In the genomic region with DNA sequence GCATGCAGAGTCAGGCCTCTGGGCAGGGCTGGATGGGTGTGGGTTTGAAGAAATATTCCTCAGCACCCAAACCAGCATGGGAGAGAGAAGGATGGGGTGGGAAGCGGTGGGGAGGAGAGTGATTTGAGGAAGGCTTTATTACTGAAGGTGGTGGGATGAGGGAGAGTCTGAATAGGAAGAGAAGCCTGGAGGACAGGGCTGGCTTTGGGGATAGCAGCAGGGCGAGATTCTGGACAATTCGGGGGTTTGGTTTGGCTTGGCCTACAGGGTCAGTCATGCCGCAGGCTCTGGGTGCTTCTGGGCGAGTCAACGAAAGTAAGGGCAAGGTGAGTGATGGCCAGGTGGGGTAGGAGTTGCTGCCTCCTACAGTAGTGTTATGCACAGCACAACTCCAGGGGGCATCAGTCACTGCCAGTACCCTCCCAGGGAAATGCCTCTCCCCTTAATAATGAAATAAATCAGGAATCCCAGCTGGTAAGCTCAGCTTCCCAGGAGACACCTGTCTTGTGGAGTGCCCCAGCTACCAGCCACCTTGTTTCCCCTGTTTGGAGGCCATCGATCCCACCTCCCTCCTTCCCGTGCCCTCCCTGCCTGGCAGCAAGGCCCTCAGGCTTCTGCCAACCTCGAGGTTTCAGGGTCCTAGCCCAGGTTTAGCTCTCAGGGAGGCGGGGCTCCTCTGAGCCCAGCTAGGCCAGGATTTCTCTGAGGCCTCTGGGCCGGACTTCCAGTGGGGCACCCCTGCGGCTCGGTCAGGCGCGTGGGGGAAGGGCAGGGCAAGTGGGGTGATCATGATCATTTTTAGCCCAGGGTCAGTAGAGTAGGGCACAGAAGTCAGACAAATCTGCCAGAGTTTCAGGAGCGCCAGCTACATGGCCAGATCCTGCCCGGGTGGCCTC, we compare ENCODE assay signal across 16 cellular contexts. TPM values are rescaled to one million over a fixed set of nuclear protein-coding genes. Genes with fewer than 3 reads are reported as not detected.
DNase-seq lines count a peak whose midpoint lies in the region; ATAC-seq and TF ChIP-seq lines count a peak whose summit lies in the region.
"Had no signal": no experiment of that assay in that cellular context is flagged by ENCODE, and none has a peak within 500 bp of the region (broad histone marks: within the 10 kb centered on the region; RNA-seq: fewer than 3 reads in every experiment).

No MANE protein-coding gene starts in this region.

- CTCF ChIA-PET in Calu3 (lab: Charles Lee) = interaction anchor here (0.6 kb wide), 1 partner anchor 18 kb away, joined by 3 read pairs; no protein-coding TSS in a partner anchor
- CTCF ChIA-PET in HCT116 (lab: Charles Lee) = no interaction called here

- H3K27me3 ChIP-seq in HCT116 (ENCODE audit: insufficient read depth, low read length) (no peaks in the 10 kb centered on the region), foreskin keratinocyte (peaks cover 100% of the 10 kb centered on the region)

- no peaks in the 10 kb centered on the region for H3K4me1 ChIP-seq in HCT116 (ENCODE audit: control insufficient read depth in 1 of 2, insufficient read depth in 2 of 2, low read length in 2 of 2)
- H3K4me1 ChIP-seq in foreskin keratinocyte = no peaks in the 10 kb centered on the region

- H3K27ac ChIP-seq in HCT116 (ENCODE audit: low read depth, low read length) = no peak overlapping the region
- H3K27ac ChIP-seq in foreskin keratinocyte = no peak overlapping the region
- H3K27ac ChIP-seq: psoas muscle had no signal

- RAD21 ChIA-PET in HCT116 (lab: Charles Lee; ENCODE audit: low non-redundant PET in 1 of 2, low total read pairs in 2 of 2, uncharacterized antibody in 2 of 2, unreplicated experiment in 2 of 2) = no interaction called here

- H3K9me3 Mint-ChIP-seq in Calu3 (ENCODE audit: low read depth, unreplicated experiment) (no peaks in the 10 kb centered on the region), nephron progenitor cell (no peaks in the 10 kb centered on the region)
- H3K9me3 Mint-ChIP-seq: activated CD4-positive, alpha-beta memory T cell treated with anti-CD3 and anti-CD28 coated beads for 36 hours had no signal

- no peak overlapping the region for H3K4me3 ChIP-seq in HCT116 (replicated peaks in 1 of 2; ENCODE audit: low read depth in 1 of 2, low read length in 2 of 2)

- H3K36me3 Mint-ChIP-seq in Calu3 (ENCODE audit: insufficient read depth, unreplicated experiment) (no peaks in the 10 kb centered on the region), nephron progenitor cell (ENCODE audit: low read depth) (no peaks in the 10 kb centered on the region)
- H3K36me3 Mint-ChIP-seq: activated CD4-positive, alpha-beta memory T cell treated with anti-CD3 and anti-CD28 coated beads for 36 hours; CD8-positive, alpha-beta memory T cell had no signal

- TF ChIP-seq CTCF in Calu3 (IDR thresholded peaks at IDR 0.05; ENCODE audit: unreplicated experiment) (no peak), HCT116 (IDR thresholded peaks at IDR 0.05 in 2 of 3, conservative IDR thresholded peaks at IDR 0.05 in 1 of 3; ENCODE audit: borderline replicate concordance in 1 of 3, insufficient read depth in 1 of 3, low read depth in 2 of 3, low read length in 2 of 3) (peak in 2 of 3 experiments; percentile 11 to 19; a peak in 2 of 6 replicates), foreskin keratinocyte (conservative IDR thresholded peaks at IDR 0.05) (peak; percentile 2), nephron progenitor cell (IDR thresholded peaks at IDR 0.05) (no peak)

- H4K20me1 ChIP-seq in HCT116 (ENCODE audit: insufficient read depth) = no peaks in the 10 kb centered on the region

- ATAC-seq in HCT116 = peak; percentile 63; the same call in 1 of the 2 replicates
- no peak for ATAC-seq in foreskin keratinocyte
- ATAC-seq in HG02938 (IDR thresholded peaks at IDR 0.05; ENCODE audit: unreplicated experiment) = no peak

- H3K79me2 ChIP-seq in HCT116 (ENCODE audit: insufficient read depth, low read length) = no peaks in the 10 kb centered on the region

- H3K27me3 Mint-ChIP-seq in Calu3 (ENCODE audit: unreplicated experiment) (peaks cover 100% of the 10 kb centered on the region), nephron progenitor cell (ENCODE audit: low read depth, poor library complexity) (peaks cover 100% of the 10 kb centered on the region)

- H3K4me3 Mint-ChIP-seq in Calu3 (ENCODE audit: low read depth, unreplicated experiment) (peak overlapping the region; percentile 64), nephron progenitor cell (peak overlapping the region; percentile 11)

- DNase-seq in Calu3 = no peak
- no peak for DNase-seq in HCT116 (ENCODE audit: low read depth, low spot score)
- no peak for DNase-seq in foreskin keratinocyte
- no peak for DNase-seq in nephron progenitor cell
- no peak for DNase-seq in Ammon's horn (ENCODE audit: low spot score)
- no peak for DNase-seq in HK-2 (ENCODE audit: unreplicated experiment)
- DNase-seq: CD8-positive, alpha-beta memory T cell; central memory CD4-positive, alpha-beta T cell; GF-D8; MV-4-11; SHP77; T1000 had no signal

- TF ChIP-seq RAD21 in HCT116 (IDR thresholded peaks at IDR 0.05; ENCODE audit: low read depth) = no peak

- POLR2A ChIA-PET in HCT116 (lab: Charles Lee) = no interaction called here

- no peak overlapping the region for H2AFZ ChIP-seq in HCT116 (ENCODE audit: low read depth, low read length, poor library complexity, severe bottlenecking)

- H3K9ac ChIP-seq in HCT116 (ENCODE audit: low read length) = no peak overlapping the region

- H3K36me3 ChIP-seq in HCT116 (ENCODE audit: control insufficient read depth in 1 of 2, insufficient read depth in 2 of 2, low read length in 2 of 2) = no peaks in the 10 kb centered on the region

- H3K27ac Mint-ChIP-seq in Calu3 (ENCODE audit: unreplicated experiment) (no peak overlapping the region), nephron progenitor cell (no peak overlapping the region)
- H3K27ac Mint-ChIP-seq: activated CD4-positive, alpha-beta memory T cell treated with anti-CD3 and anti-CD28 coated beads for 36 hours had no signal

- H3K9me3 ChIP-seq in HCT116 (ENCODE audit: control insufficient read depth in 1 of 2, insufficient read depth in 1 of 2, low read depth in 1 of 2, low read length in 2 of 2) = no peaks in the 10 kb centered on the region
- H3K9me3 ChIP-seq: psoas muscle had no signal

- BruUV-seq in Calu3 (replicated peaks; lab: Mats Ljungman, UMichigan) (no TSS peak), HCT116 (replicated peaks; lab: Mats Ljungman, UMichigan) (no TSS peak)

- H3K4me1 Mint-ChIP-seq in Calu3 (ENCODE audit: low read depth, unreplicated experiment) (peaks cover 21% of the 10 kb centered on the region), nephron progenitor cell (peaks cover 46% of the 10 kb centered on the region)

- intact Hi-C loops in Calu3 (cut with micrococcal nuclease; ENCODE audit: unreplicated experiment) (no loop called here), HCT116 (cut with micrococcal nuclease) (no loop called here)

- no peak overlapping the region for H3K4me2 ChIP-seq in HCT116 (ENCODE audit: low read length)

- H3K9me2 ChIP-seq in HCT116 (ENCODE audit: insufficient read depth) = no peaks in the 10 kb centered on the region

- TF ChIP-seq POLR2A in HCT116 (IDR thresholded peaks at IDR 0.05; ENCODE audit: borderline replicate concordance, extremely low read depth, insufficient read depth, insufficient read length) = no peak

TF ChIP-seq in HCT116, 20 proteins besides CTCF, POLR2A, EP300 and RAD21:
- TF ChIP-seq ELF1 (IDR thresholded peaks at IDR 0.05; ENCODE audit: borderline replicate concordance, low read depth) (no peak), CBX3 (IDR thresholded peaks at IDR 0.05; ENCODE audit: low read depth) (no peak), FOSL1 (IDR thresholded peaks at IDR 0.05; ENCODE audit: low read depth) (no peak), ZNF274 (IDR thresholded peaks at IDR 0.05; ENCODE audit: low read depth, low read length) (no peak), TCF7L2 (IDR thresholded peaks at IDR 0.05; ENCODE audit: borderline replicate concordance, extremely low read depth, insufficient read depth, insufficient read length) (no peak), ZFX (IDR thresholded peaks at IDR 0.05) (no peak)
- TF ChIP-seq, protein P1, sequence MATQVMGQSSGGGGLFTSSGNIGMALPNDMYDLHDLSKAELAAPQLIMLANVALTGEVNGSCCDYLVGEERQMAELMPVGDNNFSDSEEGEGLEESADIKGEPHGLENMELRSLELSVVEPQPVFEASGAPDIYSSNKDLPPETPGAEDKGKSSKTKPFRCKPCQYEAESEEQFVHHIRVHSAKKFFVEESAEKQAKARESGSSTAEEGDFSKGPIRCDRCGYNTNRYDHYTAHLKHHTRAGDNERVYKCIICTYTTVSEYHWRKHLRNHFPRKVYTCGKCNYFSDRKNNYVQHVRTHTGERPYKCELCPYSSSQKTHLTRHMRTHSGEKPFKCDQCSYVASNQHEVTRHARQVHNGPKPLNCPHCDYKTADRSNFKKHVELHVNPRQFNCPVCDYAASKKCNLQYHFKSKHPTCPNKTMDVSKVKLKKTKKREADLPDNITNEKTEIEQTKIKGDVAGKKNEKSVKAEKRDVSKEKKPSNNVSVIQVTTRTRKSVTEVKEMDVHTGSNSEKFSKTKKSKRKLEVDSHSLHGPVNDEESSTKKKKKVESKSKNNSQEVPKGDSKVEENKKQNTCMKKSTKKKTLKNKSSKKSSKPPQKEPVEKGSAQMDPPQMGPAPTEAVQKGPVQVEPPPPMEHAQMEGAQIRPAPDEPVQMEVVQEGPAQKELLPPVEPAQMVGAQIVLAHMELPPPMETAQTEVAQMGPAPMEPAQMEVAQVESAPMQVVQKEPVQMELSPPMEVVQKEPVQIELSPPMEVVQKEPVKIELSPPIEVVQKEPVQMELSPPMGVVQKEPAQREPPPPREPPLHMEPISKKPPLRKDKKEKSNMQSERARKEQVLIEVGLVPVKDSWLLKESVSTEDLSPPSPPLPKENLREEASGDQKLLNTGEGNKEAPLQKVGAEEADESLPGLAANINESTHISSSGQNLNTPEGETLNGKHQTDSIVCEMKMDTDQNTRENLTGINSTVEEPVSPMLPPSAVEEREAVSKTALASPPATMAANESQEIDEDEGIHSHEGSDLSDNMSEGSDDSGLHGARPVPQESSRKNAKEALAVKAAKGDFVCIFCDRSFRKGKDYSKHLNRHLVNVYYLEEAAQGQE (IDR thresholded peaks at IDR 0.05; ENCODE audit: low read depth) = no peak

RNA-seq across cellular contexts. Expression of a gene that starts 0.7 kb away (rescaled TPM):
- total RNA-seq in Calu3 (2022) (not detected in 2 replicates), HCT116 (2021; ENCODE audit: unreplicated experiment) (not detected), foreskin keratinocyte (not detected in 2 replicates)
- polyA plus RNA-seq in HCT116 (2012) = not detected in 2 replicates
- not detected in 2 replicates for polyA plus RNA-seq in foreskin keratinocyte
- total RNA-seq: activated CD4-positive, alpha-beta memory T cell treated with anti-CD3 and anti-CD28 coated beads for 36 hours; mononuclear cell had no signal
- polyA plus RNA-seq: CD8-positive, alpha-beta memory T cell; psoas muscle had no signal

Comparison
In these comparisons a context has a peak if more than half of its experiments do, and no peak if none do; other contexts are left out.
1. CTCF ChIP-seq: peak in HCT116 (2 of 3) and foreskin keratinocyte (single experiment); none in Calu3 (single experiment) and nephron progenitor cell (single experiment).